In genomic region chr1:42932442-42932941, GRCh38 we compare ENCODE assay signal across 1 cellular context.
TF ChIP-seq lines count a peak whose summit lies in the region.

No MANE protein-coding gene starts in this region.

TF ChIP-seq in HCT116, 20 proteins besides CTCF, POLR2A, EP300 and RAD21 (continued from another document):
- TF ChIP-seq ELF1 (IDR thresholded peaks at IDR 0.05; ENCODE audit: borderline replicate concordance, low read depth), result no peak
